ENCODE assay signal across 9 cellular contexts in the genomic region with DNA sequence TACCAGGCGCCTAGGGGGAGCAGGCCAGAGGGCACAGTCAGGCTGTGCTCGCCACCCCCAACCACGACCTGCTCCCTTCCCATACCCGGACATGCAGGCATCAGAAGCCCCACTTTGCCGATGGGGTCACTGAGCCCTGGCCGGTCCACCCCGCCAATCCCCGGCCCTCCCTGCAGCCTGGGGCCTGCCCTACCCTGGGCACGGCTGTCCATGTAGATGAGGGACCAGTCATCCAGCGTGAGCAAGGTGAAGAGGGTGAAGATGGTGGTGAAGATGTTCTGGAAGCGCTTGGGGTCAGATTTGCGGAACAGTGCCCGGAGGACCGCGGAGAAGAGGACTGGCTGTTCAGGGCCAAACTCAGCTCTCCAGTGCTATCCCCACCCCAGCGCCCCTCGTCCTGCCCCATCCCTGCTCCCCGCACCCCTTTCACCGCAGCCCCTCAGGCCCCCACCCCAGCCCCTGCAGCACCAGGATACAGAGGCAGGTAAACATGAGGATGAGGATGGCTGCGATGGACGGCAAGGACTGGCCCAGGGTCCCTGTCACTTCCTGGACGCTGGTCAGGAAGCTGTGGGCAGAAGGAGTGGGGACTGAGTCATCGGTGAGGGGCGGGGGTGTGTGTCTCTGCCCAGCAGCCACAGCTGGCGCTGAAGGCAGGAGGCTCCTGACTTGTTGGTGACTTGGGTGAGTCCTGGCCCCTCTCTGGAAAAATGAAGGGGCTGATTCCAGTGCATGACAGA. TPM values are rescaled to one million over a fixed set of nuclear protein-coding genes. Genes with fewer than 3 reads are reported as not detected.
DNase-seq lines count a peak whose midpoint lies in the region; ATAC-seq, FAIRE-seq and TF ChIP-seq lines count a peak whose summit lies in the region.
"Had no signal": no experiment of that assay in that cellular context is flagged by ENCODE, and none has a peak within 500 bp of the region (broad histone marks: within the 10 kb centered on the region; RNA-seq: fewer than 3 reads in every experiment).

No MANE protein-coding gene starts in this region.

- H4K91ac ChIP-seq in H1 (replicated peaks; ENCODE audit: insufficient read length, low read length): no peak overlapping the region

- FAIRE-seq in H1 (lab: Jason Lieb, UNC): no peak
- FAIRE-seq: pancreas had no signal

- peak overlapping the region; percentile 30 for H3K56ac ChIP-seq in H1 (replicated peaks; ENCODE audit: insufficient read length, low read depth, low read length)

- no peak for TF ChIP-seq RAD21 in H1 (IDR thresholded peaks at IDR 0.05 in 1 of 2, conservative IDR thresholded peaks at IDR 0.05 in 1 of 2; ENCODE audit: low read depth in 2 of 2, low read length in 2 of 2)

- H3K27me3 ChIP-seq in H1 (replicated peaks in 1 of 4; ENCODE audit: control insufficient read depth in 3 of 4, extremely low read depth in 1 of 4, insufficient read depth in 3 of 4, low read length in 3 of 4): peaks cover 0 to 18% (median 5%) of the 10 kb centered on the region in 4 experiments; a peak in 4 of 7 replicates
- H3K27me3 ChIP-seq in spleen (replicated peaks in 1 of 7): peaks cover 0 to 19% (median 4%) of the 10 kb centered on the region in 7 donors
- H3K27me3 ChIP-seq: dorsolateral prefrontal cortex, pancreas had no signal

- no peaks in the 10 kb centered on the region for H3K79me1 ChIP-seq in H1 (ENCODE audit: low read depth, low read length)

- POLR2A ChIA-PET in HEK293 (lab: Yijun Ruan, JAX): no interaction called here
- POLR2A ChIA-PET in H1 (lab: Charles Lee; ENCODE audit: partially characterized antibody): interaction anchor here (1.4 kb wide), 1 partner anchor 12 kb away, joined by 4 read pairs; no protein-coding TSS in a partner anchor

- no peak for TF ChIP-seq CTCF in HEK293 (tag by site-specific recombination; IDR thresholded peaks at IDR 0.05)
- no peak for TF ChIP-seq CTCF in H1 (IDR thresholded peaks at IDR 0.05; ENCODE audit: control extremely low read depth in 1 of 3, insufficient read depth in 1 of 3, low read depth in 1 of 3, low read length in 3 of 3)
- peak in 1 of 11 experiments; percentile 3 for TF ChIP-seq CTCF in spleen (IDR thresholded peaks at IDR 0.05 in 8 of 11, conservative IDR thresholded peaks at IDR 0.05 in 3 of 11)

- no peak overlapping the region for H3K9ac ChIP-seq in H1 (replicated peaks in 1 of 4; ENCODE audit: extremely low read depth in 1 of 4, low read depth in 3 of 4, low read length in 3 of 4)

- no peak overlapping the region for H2AFZ ChIP-seq in H1 (ENCODE audit: low read length)

- H3K27ac ChIP-seq in HEK293 (ENCODE audit: extremely low read depth, low read depth, low read length): no peak overlapping the region
- H3K27ac ChIP-seq in H1 (ENCODE audit: low read depth, low read length): no peak overlapping the region
- peak overlapping the region in 3 of 8 donors; percentile 19 to 62 (median 51) for H3K27ac ChIP-seq in spleen
- H3K27ac ChIP-seq: dorsolateral prefrontal cortex, pancreas had no signal

- no peak for ATAC-seq in GM18858 (IDR thresholded peaks at IDR 0.05; ENCODE audit: unreplicated experiment)
- ATAC-seq in GM21360 (IDR thresholded peaks at IDR 0.05; ENCODE audit: unreplicated experiment): no peak
- no peak for ATAC-seq in GM21576 (IDR thresholded peaks at IDR 0.05; ENCODE audit: unreplicated experiment)

- H2BK15ac ChIP-seq in H1 (ENCODE audit: low read length): no peak overlapping the region

- no peak for TF ChIP-seq EP300 in H1 (IDR thresholded peaks at IDR 0.05; ENCODE audit: borderline replicate concordance in 1 of 2, low read depth in 2 of 2, low read length in 2 of 2)

- no peak overlapping the region for H4K5ac ChIP-seq in H1 (ENCODE audit: insufficient read length, low read depth, low read length)

- CTCF ChIA-PET in HEK293 (lab: Yijun Ruan, JAX) (interaction anchor here (0.6 kb wide), 1 partner anchor 20 kb away, joined by 4 read pairs; no protein-coding TSS in a partner anchor), H1 (lab: Charles Lee; ENCODE audit: partially characterized antibody) (interaction anchor here (1.0 to 4.1 kb wide), 3 partner anchors 15 to 25 kb away, joined by 4 to 34 read pairs (median 7); no protein-coding TSS in a partner anchor)

- H3K23ac ChIP-seq in H1 (ENCODE audit: insufficient read length): no peak overlapping the region

- no peaks in the 10 kb centered on the region for H3K23me2 ChIP-seq in H1 (ENCODE audit: low read depth, low read length)

- no peak overlapping the region for H2BK120ac ChIP-seq in H1 (replicated peaks; ENCODE audit: low read depth, low read length)

- H2BK12ac ChIP-seq in H1 (ENCODE audit: low read depth, low read length): no peak overlapping the region

- H2AK5ac ChIP-seq in H1 (ENCODE audit: low read depth, low read length): no peak overlapping the region

- H2BK5ac ChIP-seq in H1 (ENCODE audit: low read depth, low read length): no peak overlapping the region

- no peaks in the 10 kb centered on the region for H3K9me3 ChIP-seq in HEK293 (ENCODE audit: control insufficient read depth, insufficient read depth, low read depth, low read length)
- H3K9me3 ChIP-seq in H1 (ENCODE audit: insufficient read depth in 2 of 2, low read depth in 1 of 2, low read length in 1 of 2): no peaks in the 10 kb centered on the region
- no peaks in the 10 kb centered on the region for H3K9me3 ChIP-seq in spleen
- H3K9me3 ChIP-seq: pancreas had no signal

- 85% methylated on average over 14 of the region's 25 CpGs; no CpG with 5 or more reads in 1 of the 2 experiments for WGBS in H1 (ENCODE audit: extremely low coverage in 1 of 2, insufficient coverage in 1 of 2, insufficient read length in 1 of 2, insufficient replicate concordance in 2 of 2, low coverage in 1 of 2, low lambda C conversion rate in 2 of 2, missing lambda C conversion rate in 1 of 2), 2 experiments
- 67 to 74% (median 71%) methylated on average over 21 to 25 of the region's 25 CpGs for WGBS in spleen, 5 donors

- no peak overlapping the region for H2BK20ac ChIP-seq in H1 (ENCODE audit: low read length)

- H3K4me1 ChIP-seq in HEK293 (ENCODE audit: control insufficient read depth, insufficient read depth, low read length): no peaks in the 10 kb centered on the region
- peaks cover 0 to 3% (median 1%) of the 10 kb centered on the region in 4 experiments; a peak in 1 of 7 replicates for H3K4me1 ChIP-seq in H1 (replicated peaks in 1 of 4; ENCODE audit: control insufficient read depth in 3 of 4, insufficient read depth in 4 of 4, low read length in 3 of 4)
- H3K4me1 ChIP-seq in spleen: peaks cover 6 to 33% (median 20%) of the 10 kb centered on the region in 6 donors

- H3K4me3 ChIP-seq in HEK293 (ENCODE audit: low read depth, low read length) (no peak overlapping the region), H1 (ENCODE audit: extremely low read depth in 1 of 4, insufficient read depth in 2 of 4, low read depth in 3 of 4, low read length in 4 of 4) (no peak overlapping the region), spleen (peak overlapping the region in 1 of 8 donors; percentile 27)
- H3K4me3 ChIP-seq: dorsolateral prefrontal cortex, pancreas had no signal

- H4K8ac ChIP-seq in H1 (ENCODE audit: extremely low read depth, insufficient read depth, low read length): peak overlapping the region; percentile 68

- H3K4me2 ChIP-seq in H1 (ENCODE audit: insufficient read depth in 1 of 2, low read depth in 2 of 2, low read length in 2 of 2): no peak overlapping the region

- intact Hi-C loops in spleen (cut with DNase I; ENCODE audit: low total_unique reads): no loop called here

- H4K20me1 ChIP-seq in H1 (replicated peaks in 1 of 2; ENCODE audit: control insufficient read depth in 1 of 2, insufficient read depth in 2 of 2, low read length in 2 of 2): no peaks in the 10 kb centered on the region

- H3K36me3 ChIP-seq in HEK293 (ENCODE audit: control insufficient read depth in 2 of 2, insufficient read depth in 1 of 2, low read length in 2 of 2) (no peaks in the 10 kb centered on the region), H1 (ENCODE audit: control insufficient read depth in 2 of 4, insufficient read depth in 4 of 4, low read length in 3 of 4) (no peaks in the 10 kb centered on the region), spleen (no peaks in the 10 kb centered on the region)
- H3K36me3 ChIP-seq: pancreas had no signal

- no peak overlapping the region for H3K4ac ChIP-seq in H1 (replicated peaks; ENCODE audit: insufficient read length, low read depth, low read length)

- H3K18ac ChIP-seq in H1 (ENCODE audit: extremely low read depth, low read length): no peak overlapping the region

- TF ChIP-seq POLR2A in H1 (IDR thresholded peaks at IDR 0.05; ENCODE audit: control extremely low read depth in 1 of 2, low read depth in 2 of 2, low read length in 2 of 2) (no peak), spleen (IDR thresholded peaks at IDR 0.05) (no peak)

- H3K79me2 ChIP-seq in H1 (ENCODE audit: control insufficient read depth in 1 of 2, insufficient read depth in 2 of 2, low read length in 2 of 2): no peaks in the 10 kb centered on the region

- H3K14ac ChIP-seq in H1 (ENCODE audit: insufficient read length): no peak overlapping the region

- peak; percentile 91 for DNase-seq in RPMI7951 (ENCODE audit: low read depth)
- DNase-seq in H1 (ENCODE audit: low read depth in 1 of 2, low spot score in 2 of 2): no peak
- peak; percentile 84 for DNase-seq in spleen
- DNase-seq: pancreas had no signal

RNA-seq across cellular contexts. Expression of gene CATSPER1, which starts 5.5 kb away (rescaled TPM):
- total RNA-seq in RPMI7951 (2014; rRNA removed; shearing (Covaris generic)): 0.20 and 0.36 TPM in 2 replicates
- not detected in 2 replicates for total RNA-seq in H1 (2021; fragmentation: NEBNext Ultra II Directional; extraction: Animal tissue kit (Norgen Biotek cat#: 25700))
- polyA plus RNA-seq in H1 (2011; rRNA removed): not detected in 2 replicates
- polyA plus RNA-seq in H1 (2011; cell fraction: cytosol; rRNA removed): not detected
- polyA plus RNA-seq in H1 (2011; cell fraction: nucleus; rRNA removed): 0.07 TPM
- not detected in 4 replicates for polyA plus RNA-seq in H1 (2012, experiment 1 of 2)
- not detected for polyA plus RNA-seq in H1 (2012, experiment 2 of 2)
- not detected for polyA plus RNA-seq in H1 (2013, experiment 1 of 2)
- polyA plus RNA-seq in H1 (2013, experiment 2 of 2): not detected
- not detected in 2 replicates for polyA minus RNA-seq in H1 (2011; rRNA and poly(A)+ RNA removed)
- not detected for polyA minus RNA-seq in H1 (2011; cell fraction: cytosol; rRNA and poly(A)+ RNA removed)
- not detected for polyA minus RNA-seq in H1 (2011; cell fraction: nucleus; rRNA and poly(A)+ RNA removed)
- total RNA-seq in spleen: 1 to 10 TPM in 3 of 7 donors, under 1 TPM in 2, not detected in 2; 0.70 to 1.2 (median 1.1) TPM
- polyA plus RNA-seq in spleen: under 1 TPM; 0.30 to 0.51 (median 0.50) TPM

RNA-seq across cellular contexts. Expression of gene CST6, which starts 9.0 kb away (rescaled TPM):
- total RNA-seq in RPMI7951 (2014; rRNA removed; shearing (Covaris generic)): 0.60 and 1.5 TPM in 2 replicates
- 1.6 and 1.8 TPM in 2 replicates for total RNA-seq in H1 (2021; fragmentation: NEBNext Ultra II Directional; extraction: Animal tissue kit (Norgen Biotek cat#: 25700))
- polyA plus RNA-seq in H1 (2011; rRNA removed): 7.6 and 8.6 TPM in 2 replicates
- polyA plus RNA-seq in H1 (2011; cell fraction: cytosol; rRNA removed): 7.3 TPM
- 5.4 TPM for polyA plus RNA-seq in H1 (2011; cell fraction: nucleus; rRNA removed)
- 1.7 to 3.7 TPM (median 3.2 TPM) in 4 replicates for polyA plus RNA-seq in H1 (2012, experiment 1 of 2)
- polyA plus RNA-seq in H1 (2012, experiment 2 of 2): 2.0 TPM
- polyA plus RNA-seq in H1 (2013, experiment 1 of 2): 2.4 TPM
- polyA plus RNA-seq in H1 (2013, experiment 2 of 2): 3.8 TPM
- 1.0 TPM in 1 of 2 replicates, not detected in the other for polyA minus RNA-seq in H1 (2011; rRNA and poly(A)+ RNA removed)
- polyA minus RNA-seq in H1 (2011; cell fraction: cytosol; rRNA and poly(A)+ RNA removed): not detected
- not detected for polyA minus RNA-seq in H1 (2011; cell fraction: nucleus; rRNA and poly(A)+ RNA removed)
- not detected for total RNA-seq in spleen
- polyA plus RNA-seq in spleen: 1 to 10 TPM in 1 of 3 donors, under 1 TPM in 2; 0.76 to 1.4 (median 0.93) TPM

RNA-seq across cellular contexts. Expression of gene BANF1, which starts 18.5 kb away (rescaled TPM):
- total RNA-seq in RPMI7951 (2014; rRNA removed; shearing (Covaris generic)): 66.9 and 101 TPM in 2 replicates
- total RNA-seq in H1 (2021; fragmentation: NEBNext Ultra II Directional; extraction: Animal tissue kit (Norgen Biotek cat#: 25700)): 330 and 345 TPM in 2 replicates
- polyA plus RNA-seq in H1 (2011; rRNA removed) (467 and 516 TPM in 2 replicates), spleen (100 to 1,000 TPM; 151 to 219 (median 196) TPM)
- 279 TPM for polyA plus RNA-seq in H1 (2011; cell fraction: cytosol; rRNA removed)
- polyA plus RNA-seq in H1 (2011; cell fraction: nucleus; rRNA removed): 196 TPM
- polyA plus RNA-seq in H1 (2012, experiment 1 of 2): 272 to 330 TPM (median 304 TPM) in 4 replicates
- 664 TPM for polyA plus RNA-seq in H1 (2012, experiment 2 of 2)
- 388 TPM for polyA plus RNA-seq in H1 (2013, experiment 1 of 2)
- 393 TPM for polyA plus RNA-seq in H1 (2013, experiment 2 of 2)
- 77.9 and 102 TPM in 2 replicates for polyA minus RNA-seq in H1 (2011; rRNA and poly(A)+ RNA removed)
- polyA minus RNA-seq in H1 (2011; cell fraction: cytosol; rRNA and poly(A)+ RNA removed): 63.5 TPM
- polyA minus RNA-seq in H1 (2011; cell fraction: nucleus; rRNA and poly(A)+ RNA removed): 47.2 TPM
- total RNA-seq in spleen: 100 to 1,000 TPM in 3 of 7 donors, 10 to 100 TPM in 4; 50.5 to 139 (median 92.9) TPM

RNA-seq across cellular contexts. Expression of gene EIF1AD, which starts 18.8 kb away (rescaled TPM):
- total RNA-seq in RPMI7951 (2014; rRNA removed; shearing (Covaris generic)): 38.4 and 42.7 TPM in 2 replicates
- 35.8 and 39.9 TPM in 2 replicates for total RNA-seq in H1 (2021; fragmentation: NEBNext Ultra II Directional; extraction: Animal tissue kit (Norgen Biotek cat#: 25700))
- 29.5 and 32.6 TPM in 2 replicates for polyA plus RNA-seq in H1 (2011; rRNA removed)
- polyA plus RNA-seq in H1 (2011; cell fraction: cytosol; rRNA removed): 31.9 TPM
- 21.0 TPM for polyA plus RNA-seq in H1 (2011; cell fraction: nucleus; rRNA removed)
- polyA plus RNA-seq in H1 (2012, experiment 1 of 2): 27.2 to 28.5 TPM (median 27.4 TPM) in 4 replicates
- polyA plus RNA-seq in H1 (2012, experiment 2 of 2): 17.3 TPM
- polyA plus RNA-seq in H1 (2013, experiment 1 of 2): 22.8 TPM
- 22.6 TPM for polyA plus RNA-seq in H1 (2013, experiment 2 of 2)
- 55.2 and 66.1 TPM in 2 replicates for polyA minus RNA-seq in H1 (2011; rRNA and poly(A)+ RNA removed)
- 21.1 TPM for polyA minus RNA-seq in H1 (2011; cell fraction: cytosol; rRNA and poly(A)+ RNA removed)
- polyA minus RNA-seq in H1 (2011; cell fraction: nucleus; rRNA and poly(A)+ RNA removed): 16.9 TPM
- 10 to 100 TPM; 24.5 to 39.2 (median 35.5) TPM for total RNA-seq in spleen
- polyA plus RNA-seq in spleen: 10 to 100 TPM; 14.3 to 22.0 (median 15.4) TPM

RNA-seq across cellular contexts. Expression of gene GAL3ST3, which starts 28.2 kb away (rescaled TPM):
- not detected in 2 replicates for total RNA-seq in RPMI7951 (2014; rRNA removed; shearing (Covaris generic))
- total RNA-seq in H1 (2021; fragmentation: NEBNext Ultra II Directional; extraction: Animal tissue kit (Norgen Biotek cat#: 25700)): 21.1 and 21.4 TPM in 2 replicates
- 21.1 and 35.0 TPM in 2 replicates for polyA plus RNA-seq in H1 (2011; rRNA removed)
- polyA plus RNA-seq in H1 (2011; cell fraction: cytosol; rRNA removed): 17.0 TPM
- 26.0 TPM for polyA plus RNA-seq in H1 (2011; cell fraction: nucleus; rRNA removed)
- 10.8 to 19.1 TPM (median 17.8 TPM) in 4 replicates for polyA plus RNA-seq in H1 (2012, experiment 1 of 2)
- 15.7 TPM for polyA plus RNA-seq in H1 (2012, experiment 2 of 2)
- 24.0 TPM for polyA plus RNA-seq in H1 (2013, experiment 1 of 2)
- 27.1 TPM for polyA plus RNA-seq in H1 (2013, experiment 2 of 2)
- polyA minus RNA-seq in H1 (2011; rRNA and poly(A)+ RNA removed): 4.0 and 4.9 TPM in 2 replicates
- 14.5 TPM for polyA minus RNA-seq in H1 (2011; cell fraction: cytosol; rRNA and poly(A)+ RNA removed)
- polyA minus RNA-seq in H1 (2011; cell fraction: nucleus; rRNA and poly(A)+ RNA removed): 14.6 TPM
- total RNA-seq in spleen: not detected
- polyA plus RNA-seq in spleen: under 1 TPM; 0.03 to 0.04 (median 0.03) TPM

Comparison
In these comparisons a context has a peak if more than half of its experiments do, and no peak if none do; other contexts are left out.
1. DNase-seq: peak in RPMI7951 (single experiment) and spleen (single experiment); none in H1 (0 of 2).